Comparison of ENCODE assay signal across 20 cellular contexts in the genomic region with DNA sequence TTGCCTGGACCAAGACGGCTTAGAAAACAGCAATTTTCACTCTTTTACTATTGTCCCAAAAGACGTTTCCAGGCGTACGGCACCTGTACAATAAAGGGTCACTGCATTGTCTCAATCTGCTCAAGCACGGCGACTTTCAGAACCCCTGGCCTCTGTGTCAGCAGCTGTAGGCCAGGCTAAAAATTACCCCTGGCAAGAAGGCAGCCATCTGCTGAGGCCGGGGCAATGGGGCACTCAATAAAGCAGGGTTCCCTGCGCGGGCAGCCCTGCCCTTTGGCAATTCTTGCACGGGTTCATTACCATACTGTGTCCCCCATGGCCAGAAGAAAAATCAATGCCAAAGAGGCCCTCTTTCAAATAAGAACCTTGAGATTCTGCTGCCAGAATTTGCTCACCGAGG. TPM values are rescaled to one million over a fixed set of nuclear protein-coding genes. Genes with fewer than 3 reads are reported as not detected.
A peak's percentile ranks its signal among the peaks of the same experiment; 100 is the strongest.
DNase-seq lines count a peak whose midpoint lies in the region; ATAC-seq and TF ChIP-seq lines count a peak whose summit lies in the region.
"Had no signal": no experiment of that assay in that cellular context is flagged by ENCODE, and none has a peak within 500 bp of the region (broad histone marks: within the 10 kb centered on the region; RNA-seq: fewer than 3 reads in every experiment).

No MANE protein-coding gene starts in this region.

- DNase-seq in activated T-cell treated with anti-CD3 and anti-CD28 coated beads, Interleukin-2, amount 50 U/mL, for 24 hours = no peak
- DNase-seq in activated T-cell treated with anti-CD3 and anti-CD28 coated beads for 4 hours = no peak
- DNase-seq in activated B cell treated with CpG ODN at 0.5 μM for 24 hours = no peak
- DNase-seq in stimulated activated naive B cell treated with anti-CD40 and anti-IgM and Interleukin-4, amounts not matched to agents 10 μg/mL and 1 μg/mL and 100 μg/mL, for 72 hours = no peak
- no peak for DNase-seq in SW 1271 (lab: John Stamatoyannopoulos, UW)
- DNase-seq in HUDEP-2 (lab: John Stamatoyannopoulos, UW; ENCODE audit: unreplicated experiment in 76 of 76) = no peak
- DNase-seq: activated CD8-positive, alpha-beta T cell treated with anti-CD3 and anti-CD28 coated beads for 36 hours; head of caudate nucleus; immature natural killer cell; natural killer cell; NCI-H2029; NCI-H446; NK-92 treated with Interleukin-12 subunit alpha and Interleukin-12 subunit beta, amount 100 ng/mL, for 24 hours; spleen; stimulated activated CD8-positive, alpha-beta memory T cell treated with anti-CD3 and anti-CD28 coated beads, Interleukin-4, amount 100 ng/mL, for 48 hours had no signal

- ATAC-seq in activated B cell treated with CpG ODN at 0.5 μM for 24 hours (ENCODE audit: low read depth) = no peak
- ATAC-seq in stimulated activated naive B cell treated with anti-CD40 and anti-IgM and Interleukin-4, amounts not matched to agents 10 μg/mL and 1 μg/mL and 100 μg/mL, for 72 hours (replicated peaks) = peak in 1 of 2 donors; percentile 20
- no peak for ATAC-seq in GM18498 (IDR thresholded peaks at IDR 0.05; ENCODE audit: unreplicated experiment)
- ATAC-seq: activated CD8-positive, alpha-beta T cell treated with anti-CD3 and anti-CD28 coated beads for 36 hours had no signal

- peaks cover 7% of the 10 kb centered on the region for H3K36me3 ChIP-seq in iPS-15b (ENCODE audit: control insufficient read depth, insufficient read depth, low read length)

- H3K4me3 ChIP-seq in iPS-15b (ENCODE audit: low read depth, low read length) = no peak overlapping the region
- H3K4me3 ChIP-seq: lung, spleen had no signal

- POLR2A ChIA-PET in activated B cell treated with CpG ODN at 0.5 μM for 24 hours (lab: Charles Lee) = no interaction called here

- peaks cover 100% of the 10 kb centered on the region for H3K4me1 Mint-ChIP-seq in activated T-cell treated with anti-CD3 and anti-CD28 coated beads, Interleukin-2, amount 50 U/mL, for 24 hours (ENCODE audit: low read depth)
- peaks cover 94% of the 10 kb centered on the region for H3K4me1 Mint-ChIP-seq in activated B cell treated with CpG ODN at 0.5 μM for 24 hours
- peaks cover 74 to 100% of the 10 kb centered on the region in 2 donors for H3K4me1 Mint-ChIP-seq in stimulated activated naive B cell treated with anti-CD40 and anti-IgM and Interleukin-4, amounts not matched to agents 10 μg/mL and 1 μg/mL and 100 μg/mL, for 72 hours

- no peak for TF ChIP-seq CTCF in activated B cell treated with CpG ODN at 0.5 μM for 24 hours (IDR thresholded peaks at IDR 0.05)

- peak overlapping the region; percentile 87 for H3K27ac Mint-ChIP-seq in activated T-cell treated with anti-CD3 and anti-CD28 coated beads, Interleukin-2, amount 50 U/mL, for 24 hours
- peak overlapping the region; percentile 71 for H3K27ac Mint-ChIP-seq in activated B cell treated with CpG ODN at 0.5 μM for 24 hours
- H3K27ac Mint-ChIP-seq in stimulated activated naive B cell treated with anti-CD40 and anti-IgM and Interleukin-4, amounts not matched to agents 10 μg/mL and 1 μg/mL and 100 μg/mL, for 72 hours = peak overlapping the region; percentile 82
- H3K27ac Mint-ChIP-seq: immature natural killer cell, progenitor cell of endocrine pancreas had no signal

- peaks cover 31% of the 10 kb centered on the region for H3K36me3 Mint-ChIP-seq in activated T-cell treated with anti-CD3 and anti-CD28 coated beads, Interleukin-2, amount 50 U/mL, for 24 hours (ENCODE audit: low read depth)
- H3K36me3 Mint-ChIP-seq in activated B cell treated with CpG ODN at 0.5 μM for 24 hours (ENCODE audit: low read depth) = peaks cover 2% of the 10 kb centered on the region
- peaks cover 25 to 35% of the 10 kb centered on the region in 2 donors for H3K36me3 Mint-ChIP-seq in stimulated activated naive B cell treated with anti-CD40 and anti-IgM and Interleukin-4, amounts not matched to agents 10 μg/mL and 1 μg/mL and 100 μg/mL, for 72 hours
- H3K36me3 Mint-ChIP-seq: immature natural killer cell, natural killer cell had no signal

- no peaks in the 10 kb centered on the region for H3K9me3 ChIP-seq in iPS-15b (ENCODE audit: control insufficient read depth, insufficient read depth, low read length)
- H3K9me3 ChIP-seq: spleen had no signal

- H3K4me3 Mint-ChIP-seq in activated T-cell treated with anti-CD3 and anti-CD28 coated beads, Interleukin-2, amount 50 U/mL, for 24 hours = no peak overlapping the region
- H3K4me3 Mint-ChIP-seq in activated B cell treated with CpG ODN at 0.5 μM for 24 hours = no peak overlapping the region
- H3K4me3 Mint-ChIP-seq in stimulated activated naive B cell treated with anti-CD40 and anti-IgM and Interleukin-4, amounts not matched to agents 10 μg/mL and 1 μg/mL and 100 μg/mL, for 72 hours = no peak overlapping the region
- H3K4me3 Mint-ChIP-seq: activated CD8-positive, alpha-beta T cell treated with anti-CD3 and anti-CD28 coated beads for 36 hours; immature natural killer cell; natural killer cell had no signal

- peaks cover 28% of the 10 kb centered on the region for H3K4me1 ChIP-seq in iPS-15b (ENCODE audit: control insufficient read depth, insufficient read depth, low read length)

- no peaks in the 10 kb centered on the region for H3K27me3 ChIP-seq in iPS-15b (ENCODE audit: control insufficient read depth, insufficient read depth, low read length)
- H3K27me3 ChIP-seq: spleen had no signal

- CTCF ChIA-PET in activated B cell treated with CpG ODN at 0.5 μM for 24 hours (lab: Charles Lee) = no interaction called here

- no peaks in the 10 kb centered on the region for H3K9me3 Mint-ChIP-seq in activated T-cell treated with anti-CD3 and anti-CD28 coated beads, Interleukin-2, amount 50 U/mL, for 24 hours
- H3K9me3 Mint-ChIP-seq in activated B cell treated with CpG ODN at 0.5 μM for 24 hours = no peaks in the 10 kb centered on the region
- H3K9me3 Mint-ChIP-seq in stimulated activated naive B cell treated with anti-CD40 and anti-IgM and Interleukin-4, amounts not matched to agents 10 μg/mL and 1 μg/mL and 100 μg/mL, for 72 hours = peaks cover 0 to 4% of the 10 kb centered on the region in 2 donors
- H3K9me3 Mint-ChIP-seq: activated CD8-positive, alpha-beta T cell treated with anti-CD3 and anti-CD28 coated beads for 36 hours; activated T-helper 2 cell treated with anti-CD3 and anti-CD28 coated beads, Interferon-gamma antibody, Interleukin-2, Interleukin-4, amounts not matched to agents 10 μg/mL and 5 μg/mL and 100 μg/mL, durations not matched to agents 14 hours and 24 hours and 36 hours; immature natural killer cell; natural killer cell had no signal

- H3K9ac ChIP-seq in iPS-15b (ENCODE audit: low read depth, low read length) = peak overlapping the region; percentile 37

- H3K27me3 Mint-ChIP-seq in activated T-cell treated with anti-CD3 and anti-CD28 coated beads, Interleukin-2, amount 50 U/mL, for 24 hours = no peaks in the 10 kb centered on the region
- no peaks in the 10 kb centered on the region for H3K27me3 Mint-ChIP-seq in activated B cell treated with CpG ODN at 0.5 μM for 24 hours
- H3K27me3 Mint-ChIP-seq in stimulated activated naive B cell treated with anti-CD40 and anti-IgM and Interleukin-4, amounts not matched to agents 10 μg/mL and 1 μg/mL and 100 μg/mL, for 72 hours = no peaks in the 10 kb centered on the region
- H3K27me3 Mint-ChIP-seq: activated CD8-positive, alpha-beta T cell treated with anti-CD3 and anti-CD28 coated beads for 36 hours; progenitor cell of endocrine pancreas had no signal

- intact Hi-C loops in activated B cell treated with CpG ODN at 0.5 μM for 24 hours (cut with micrococcal nuclease) = loop anchor here (2.0 kb wide), 1 partner anchor 18 kb away; no protein-coding TSS in a partner anchor

RNA-seq across cellular contexts. Expression of gene STK24, which starts 52.1 kb away (rescaled TPM):
- 74.8 and 84.8 TPM in 2 replicates for total RNA-seq in activated B cell treated with CpG ODN at 0.5 μM for 24 hours
